31 cellular contexts compared by ENCODE assay signal in the genomic region with DNA sequence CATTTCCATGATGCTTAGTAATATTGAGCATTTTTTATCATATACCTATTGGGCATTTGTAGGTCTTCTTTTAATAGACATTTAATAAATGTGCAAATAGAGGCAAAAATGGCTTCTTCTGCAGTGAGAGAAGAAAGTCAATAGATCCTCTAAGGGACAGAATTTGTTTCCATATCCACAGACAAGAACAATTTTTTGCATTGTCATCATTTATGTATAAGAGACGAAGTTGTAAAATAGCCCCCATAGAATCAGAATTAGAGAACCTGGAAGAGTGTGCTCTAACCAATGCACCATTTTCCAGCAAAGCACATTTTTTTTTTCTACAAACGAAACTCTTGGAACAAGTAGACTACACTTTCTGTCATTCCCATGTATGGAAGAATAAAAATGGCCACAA.
"Had no signal": no experiment of that assay in that cellular context is flagged by ENCODE, and none has a peak within 500 bp of the region (broad histone marks: within the 10 kb centered on the region; RNA-seq: fewer than 3 reads in every experiment).

No MANE protein-coding gene starts in this region.

- H3K36me3 Mint-ChIP-seq: natural killer cell; neural progenitor cell; stimulated activated memory B cell treated with anti-CD40 and anti-IgM and Interleukin-4, amounts not matched to agents 10 μg/mL and 1 μg/mL and 100 μg/mL, for 72 hours; type B pancreatic cell had no signal

- H3K36me3 ChIP-seq: neural progenitor cell, ovary, spleen, suprapubic skin, tibial artery, transverse colon, upper lobe of right lung, uterus had no signal

- H3K27ac Mint-ChIP-seq: natural killer cell; nephron; neural progenitor cell; progenitor cell of endocrine pancreas; stimulated activated memory B cell treated with anti-CD40 and anti-IgM and Interleukin-4, amounts not matched to agents 10 μg/mL and 1 μg/mL and 100 μg/mL, for 72 hours; stimulated activated naive CD8-positive, alpha-beta T cell treated with anti-CD3 and anti-CD28 coated beads, Interleukin-15, amount 100 ng/mL, for 72 hours; type B pancreatic cell had no signal

- H3K27ac ChIP-seq: neural progenitor cell, ovary, parathyroid adenoma, psoas muscle, skin epidermis, spleen, suprapubic skin, testis, tibial artery, transverse colon, upper lobe of right lung, uterus had no signal

- DNase-seq: natural killer cell; occipital lobe; ovary; posterior cingulate gyrus; psoas muscle; right cardiac atrium; spleen; stimulated activated CD4-positive, alpha-beta T cell treated with anti-CD3 and anti-CD28 coated beads, Interleukin-12 subunit alpha, Interleukin-12 subunit beta, amount 100 ng/mL, for 4 hours; stimulated activated CD4-positive, alpha-beta T cell treated with anti-CD3 and anti-CD28 coated beads, Interleukin-1b, Interleukin-23, amount 100 ng/mL, for 48 hours; stimulated activated CD4-positive, alpha-beta T cell treated with anti-CD3 and anti-CD28 coated beads, Interleukin-4, amount 100 ng/mL, for 1 hour; stimulated activated CD4-positive, alpha-beta T cell treated with anti-CD3 and anti-CD28 coated beads, Interleukin-4, amount 100 ng/mL, for 4 hours; stimulated activated CD8-positive, alpha-beta memory T cell treated with anti-CD3 and anti-CD28 coated beads, Interleukin-4, amount 100 ng/mL, for 48 hours; stimulated activated naive CD4-positive, alpha-beta T cell; stimulated activated naive CD8-positive, alpha-beta T cell treated with anti-CD3 and anti-CD28 coated beads, Interleukin-15, amount 100 ng/mL, for 72 hours; stimulated activated naive CD8-positive, alpha-beta T cell treated with anti-CD3 and anti-CD28 coated beads, Interleukin-15, Interleukin-2, amounts not matched to agents 100 U/mL and 50 U/mL, for 24 hours; substantia nigra; testis; tibial artery; transverse colon; upper lobe of right lung; uterus had no signal

- ATAC-seq: natural killer cell; psoas muscle; right cardiac atrium; sciatic nerve; stimulated activated memory B cell treated with anti-CD40 and anti-IgM and Interleukin-4, amounts not matched to agents 10 μg/mL and 1 μg/mL and 100 μg/mL, for 72 hours; stimulated activated naive CD8-positive, alpha-beta T cell treated with anti-CD3 and anti-CD28 coated beads, Interleukin-15, amount 100 ng/mL, for 72 hours; stimulated activated naive CD8-positive, alpha-beta T cell treated with anti-CD3 and anti-CD28 coated beads, Interleukin-15, Interleukin-2, amounts not matched to agents 100 U/mL and 50 U/mL, for 24 hours; upper lobe of right lung had no signal

- H2AFZ ChIP-seq: neural progenitor cell, parathyroid adenoma had no signal

- H3K4me1 ChIP-seq: neural progenitor cell, parathyroid adenoma, psoas muscle, spleen, suprapubic skin, testis, transverse colon, upper lobe of right lung, uterus had no signal

- H3K4me1 Mint-ChIP-seq: natural killer cell; nephron; stimulated activated memory B cell treated with anti-CD40 and anti-IgM and Interleukin-4, amounts not matched to agents 10 μg/mL and 1 μg/mL and 100 μg/mL, for 72 hours; stimulated activated naive CD8-positive, alpha-beta T cell treated with anti-CD3 and anti-CD28 coated beads, Interleukin-15, amount 100 ng/mL, for 72 hours had no signal

- H3K27me3 ChIP-seq: neural progenitor cell, ovary, spleen, suprapubic skin, testis, tibial artery, transverse colon, upper lobe of right lung, uterus had no signal

- H3K79me2 ChIP-seq: parathyroid adenoma had no signal

- H3K9me3 ChIP-seq: ovary, psoas muscle, spleen, suprapubic skin, testis, tibial artery, transverse colon, upper lobe of right lung, uterus had no signal

- H3K4me2 ChIP-seq: neural progenitor cell, smooth muscle cell had no signal

- H3K9ac ChIP-seq: neural progenitor cell, parathyroid adenoma had no signal

- H3K9me3 Mint-ChIP-seq: neural progenitor cell; stimulated activated naive CD8-positive, alpha-beta T cell treated with anti-CD3 and anti-CD28 coated beads, Interleukin-15, amount 100 ng/mL, for 72 hours had no signal

- H3K27me3 Mint-ChIP-seq: progenitor cell of endocrine pancreas; stimulated activated memory B cell treated with anti-CD40 and anti-IgM and Interleukin-4, amounts not matched to agents 10 μg/mL and 1 μg/mL and 100 μg/mL, for 72 hours had no signal

- H3K4me3 ChIP-seq: neural progenitor cell, ovary, psoas muscle, skin epidermis, smooth muscle cell, spleen, suprapubic skin, testis, tibial artery, transverse colon, upper lobe of right lung, uterus had no signal

- H3K4me3 Mint-ChIP-seq: natural killer cell; nephron; neural progenitor cell; stimulated activated memory B cell treated with anti-CD40 and anti-IgM and Interleukin-4, amounts not matched to agents 10 μg/mL and 1 μg/mL and 100 μg/mL, for 72 hours; stimulated activated naive CD8-positive, alpha-beta T cell treated with anti-CD3 and anti-CD28 coated beads, Interleukin-15, amount 100 ng/mL, for 72 hours; type B pancreatic cell had no signal
